19 cellular contexts compared by ENCODE assay signal in genomic region chrX:48904626-48905025, GRCh38. TPM values are rescaled to one million over a fixed set of nuclear protein-coding genes. Genes with fewer than 3 reads are reported as not detected.
DNase-seq lines count a peak whose midpoint lies in the region; ATAC-seq, FAIRE-seq and TF ChIP-seq lines count a peak whose summit lies in the region.
"Had no signal": no experiment of that assay in that cellular context is flagged by ENCODE, and none has a peak within 500 bp of the region (broad histone marks: within the 10 kb centered on the region; RNA-seq: fewer than 3 reads in every experiment).

No MANE protein-coding gene starts in this region.

- no peaks in the 10 kb centered on the region for H3K9me3 ChIP-seq in A549
- H3K9me3 ChIP-seq in Panc1 (ENCODE audit: control insufficient read depth, insufficient read depth, low read depth, low read length) = no peaks in the 10 kb centered on the region
- no peaks in the 10 kb centered on the region for H3K9me3 ChIP-seq in kidney (ENCODE audit: control insufficient read depth in 1 of 2, low read length in 2 of 2)
- H3K9me3 ChIP-seq: Caco-2, HAP-1 had no signal

- FAIRE-seq in A549 (lab: Jason Lieb, UNC) (no peak), kidney (lab: Jason Lieb, UNC) (no peak)
- FAIRE-seq: A204.1, D721Med, G401.6, GM12891, GM18507 had no signal

- H3K36me3 ChIP-seq in Panc1 (ENCODE audit: control insufficient read depth, insufficient read depth, low read length) (peaks cover 2% of the 10 kb centered on the region; the same call in 1 of the 2 replicates), kidney (ENCODE audit: control insufficient read depth in 1 of 2, insufficient read depth in 2 of 2, low read length in 2 of 2) (peaks cover 9 to 14% of the 10 kb centered on the region in 2 donors)

- intact Hi-C loops in Panc1 (cut with micrococcal nuclease; ENCODE audit: unreplicated experiment) = no loop called here
- intact Hi-C loops in kidney (cut with DNase I) = no loop called here

- WGBS in A549 (ENCODE audit: missing lambda C conversion rate) = 91% methylated on average over 14 of the region's 14 CpGs

- CTCF ChIA-PET in A549 (lab: Yijun Ruan, JAX) = interaction anchor here (0.6 to 2.0 kb wide), 2 partner anchors 13 to 41 kb away, joined by 3 to 10 read pairs; no protein-coding TSS in a partner anchor
- CTCF ChIA-PET in Panc1 (lab: Charles Lee) = no interaction called here

- in situ Hi-C loops in Panc1 (cut with HindIII; ENCODE audit: low pct_unique_long_range_greater_than_20kb, low sequenced_read_pairs) = no loop called here

- DNase-seq in A549 (ENCODE audit: low read depth in 1 of 2, low spot score in 1 of 2) = no peak
- DNase-seq in Panc1 (ENCODE audit: low read depth, low spot score) = no peak
- peak; percentile 63 for DNase-seq in kidney
- no peak for DNase-seq in NCI-H1436 treated with DMSO at 0.1 percent for 48 hours (lab: John Stamatoyannopoulos, UW)
- DNase-seq: AML-193; Caco-2; CD4-positive, alpha-beta T cell; GM23248; IMR-90; KBM-7 had no signal

- H3K27ac ChIP-seq in A549 (no peak overlapping the region), Panc1 (ENCODE audit: low read length) (no peak overlapping the region), kidney (ENCODE audit: low read depth in 2 of 2, low read length in 2 of 2) (no peak overlapping the region)
- H3K27ac ChIP-seq: C4-2B, GM23248, HL-60 had no signal

- no TSS peak for BruUV-seq in Panc1 (replicated peaks; lab: Mats Ljungman, UMichigan)

- TF ChIP-seq CTCF in A549 (IDR thresholded peaks at IDR 0.05) = no peak
- no peak for TF ChIP-seq CTCF in Panc1 (IDR thresholded peaks at IDR 0.05)
- TF ChIP-seq CTCF in kidney (IDR thresholded peaks at IDR 0.05; ENCODE audit: borderline replicate concordance, extremely low read depth, insufficient read depth) = no peak

- TF ChIP-seq RAD21 in A549 (conservative IDR thresholded peaks at IDR 0.05 in 1 of 2, IDR thresholded peaks at IDR 0.05 in 1 of 2) = no peak

- no peak for TF ChIP-seq EP300 in A549 (IDR thresholded peaks at IDR 0.05)

- H3K27me3 ChIP-seq in Panc1 (ENCODE audit: control insufficient read depth, insufficient read depth, low read length) = no peaks in the 10 kb centered on the region

- ATAC-seq in A549 (peak; percentile 38 to 44; a peak in 4 of 6 replicates), Panc1 (peak; percentile 29; the same call in 1 of the 2 replicates), HG03469 (IDR thresholded peaks at IDR 0.05; ENCODE audit: unreplicated experiment) (no peak)

- H3K4me3 ChIP-seq in A549 (no peak overlapping the region), Panc1 (ENCODE audit: low read depth in 2 of 2, low read length in 2 of 2) (no peak overlapping the region), kidney (ENCODE audit: low read length in 2 of 2) (no peak overlapping the region)
- H3K4me3 ChIP-seq: GM23248, HAP-1 had no signal

- TF ChIP-seq POLR2A in A549 (IDR thresholded peaks at IDR 0.05; ENCODE audit: low read length) = no peak

- H3K4me1 ChIP-seq in A549 (peaks cover under 1% of the 10 kb centered on the region; the same call in 2 of the 3 replicates), Panc1 (ENCODE audit: control insufficient read depth, insufficient read depth, low read length) (no peaks in the 10 kb centered on the region), kidney (ENCODE audit: control insufficient read depth in 1 of 2, insufficient read depth in 1 of 2, low read depth in 1 of 2, low read length in 2 of 2) (no peaks in the 10 kb centered on the region)
- H3K4me1 ChIP-seq: Caco-2, HAP-1 had no signal

- POLR2A ChIA-PET in A549 (lab: Yijun Ruan, JAX) = interaction anchor here (1.6 kb wide), 1 partner anchor 13 kb away, joined by 7 read pairs; no protein-coding TSS in a partner anchor
- POLR2A ChIA-PET in Panc1 (lab: Charles Lee) = interaction anchor here (0.6 kb wide), 1 partner anchor 162 kb away, joined by 9 read pairs; no protein-coding TSS in a partner anchor

- no peak overlapping the region for H3K9ac ChIP-seq in kidney (ENCODE audit: low read length in 2 of 2)
- H3K9ac ChIP-seq: GM23248 had no signal

- no peak overlapping the region for H3K4me2 ChIP-seq in A549

TF ChIP-seq in A549, 52 proteins besides CTCF, POLR2A, EP300 and RAD21 (continues in another document):
- TF ChIP-seq KDM5A (IDR thresholded peaks at IDR 0.05) (no peak), REST (IDR thresholded peaks at IDR 0.05) (no peak), NR3C1 (IDR thresholded peaks at IDR 0.05) (no peak), RFX5 (IDR thresholded peaks at IDR 0.05) (no peak), CBX2 (IDR thresholded peaks at IDR 0.05; ENCODE audit: borderline replicate concordance, low read depth) (no peak)

RNA-seq across cellular contexts. Expression of gene SLC35A2, which starts 6.8 kb away (rescaled TPM):
- polyA plus RNA-seq in A549 (2011; rRNA removed) (39.4 and 64.2 TPM in 2 replicates), A549 (2017; fragmentation: RNase III; extraction: RNeasy Plus Mini Kit Qiagen cat#74134 plus additional on column Dnase treatment) (42.3 to 50.2 TPM (median 49.0 TPM) in 3 replicates), kidney (ENCODE audit: insufficient read depth, low read depth, low replicate concordance) (29.3 TPM)
- 47.0 and 62.4 TPM in 2 replicates for polyA plus RNA-seq in A549 (2012; cell fraction: cytosol; rRNA removed)
- polyA plus RNA-seq in A549 (2012; cell fraction: nucleus; rRNA removed) = 71.5 and 82.6 TPM in 2 replicates
- polyA minus RNA-seq in A549 (2011; rRNA and poly(A)+ RNA removed) = 53.2 and 68.1 TPM in 2 replicates
- total RNA-seq in Panc1 (2021; ENCODE audit: unreplicated experiment) (72.4 TPM), kidney (34.2 TPM)
- 94.0 TPM for polyA plus RNA-seq in Panc1 (2012; ENCODE audit: insufficient read length)

RNA-seq across cellular contexts. Expression of gene PQBP1, which starts 6.9 kb away (rescaled TPM):
- polyA plus RNA-seq in A549 (2011; rRNA removed) = 119 and 125 TPM in 2 replicates
- polyA plus RNA-seq in A549 (2012; cell fraction: cytosol; rRNA removed) = 169 and 209 TPM in 2 replicates
- polyA plus RNA-seq in A549 (2012; cell fraction: nucleus; rRNA removed) = 204 and 214 TPM in 2 replicates
- polyA plus RNA-seq in A549 (2017; fragmentation: RNase III; extraction: RNeasy Plus Mini Kit Qiagen cat#74134 plus additional on column Dnase treatment) = 140 to 158 TPM (median 147 TPM) in 3 replicates
- polyA minus RNA-seq in A549 (2011; rRNA and poly(A)+ RNA removed) = 95.1 and 139 TPM in 2 replicates
- 136 TPM for total RNA-seq in Panc1 (2021; ENCODE audit: unreplicated experiment)
- 173 TPM for polyA plus RNA-seq in Panc1 (2012; ENCODE audit: insufficient read length)
- total RNA-seq in kidney = 61.3 TPM
- 93.4 TPM for polyA plus RNA-seq in kidney (ENCODE audit: insufficient read depth, low read depth, low replicate concordance)

RNA-seq across cellular contexts. Expression of gene TIMM17B, which starts 7.1 kb away (rescaled TPM):
- 68.9 and 71.8 TPM in 2 replicates for polyA plus RNA-seq in A549 (2011; rRNA removed)
- polyA plus RNA-seq in A549 (2012; cell fraction: cytosol; rRNA removed) = 176 and 203 TPM in 2 replicates
- polyA plus RNA-seq in A549 (2012; cell fraction: nucleus; rRNA removed) = 162 and 173 TPM in 2 replicates
- 71.9 to 76.9 TPM (median 73.3 TPM) in 3 replicates for polyA plus RNA-seq in A549 (2017; fragmentation: RNase III; extraction: RNeasy Plus Mini Kit Qiagen cat#74134 plus additional on column Dnase treatment)
- polyA minus RNA-seq in A549 (2011; rRNA and poly(A)+ RNA removed) = 51.2 and 55.1 TPM in 2 replicates
- total RNA-seq in Panc1 (2021; ENCODE audit: unreplicated experiment) = 92.1 TPM
- 95.5 TPM for polyA plus RNA-seq in Panc1 (2012; ENCODE audit: insufficient read length)
- total RNA-seq in kidney = 44.8 TPM
- 109 TPM for polyA plus RNA-seq in kidney (ENCODE audit: insufficient read depth, low read depth, low replicate concordance)

RNA-seq across cellular contexts. Expression of gene PIM2, which starts 14.2 kb away (rescaled TPM):
- 8.2 and 8.5 TPM in 2 replicates for polyA plus RNA-seq in A549 (2011; rRNA removed)
- polyA plus RNA-seq in A549 (2012; cell fraction: cytosol; rRNA removed) = 10.0 and 11.2 TPM in 2 replicates
- polyA plus RNA-seq in A549 (2012; cell fraction: nucleus; rRNA removed) = 18.2 and 21.9 TPM in 2 replicates
- 7.9 to 8.8 TPM (median 7.9 TPM) in 3 replicates for polyA plus RNA-seq in A549 (2017; fragmentation: RNase III; extraction: RNeasy Plus Mini Kit Qiagen cat#74134 plus additional on column Dnase treatment)
- polyA minus RNA-seq in A549 (2011; rRNA and poly(A)+ RNA removed) = 9.0 and 12.3 TPM in 2 replicates
- total RNA-seq in Panc1 (2021; ENCODE audit: unreplicated experiment) = 52.6 TPM
- polyA plus RNA-seq in Panc1 (2012; ENCODE audit: insufficient read length) = 28.1 TPM
- 29.6 TPM for total RNA-seq in kidney
- 8.7 TPM for polyA plus RNA-seq in kidney (ENCODE audit: insufficient read depth, low read depth, low replicate concordance)

RNA-seq across cellular contexts. Expression of gene OTUD5, which starts 52.8 kb away (rescaled TPM):
- 57.7 and 65.6 TPM in 2 replicates for polyA plus RNA-seq in A549 (2011; rRNA removed)
- polyA plus RNA-seq in A549 (2012; cell fraction: cytosol; rRNA removed) = 49.8 and 52.3 TPM in 2 replicates
- polyA plus RNA-seq in A549 (2012; cell fraction: nucleus; rRNA removed) = 94.0 and 113 TPM in 2 replicates
- 42.5 to 48.2 TPM (median 45.9 TPM) in 3 replicates for polyA plus RNA-seq in A549 (2017; fragmentation: RNase III; extraction: RNeasy Plus Mini Kit Qiagen cat#74134 plus additional on column Dnase treatment)
- 53.4 and 57.2 TPM in 2 replicates for polyA minus RNA-seq in A549 (2011; rRNA and poly(A)+ RNA removed)
- total RNA-seq in Panc1 (2021; ENCODE audit: unreplicated experiment) = 59.5 TPM
- 102 TPM for polyA plus RNA-seq in Panc1 (2012; ENCODE audit: insufficient read length)
- 56.2 TPM for total RNA-seq in kidney
- polyA plus RNA-seq in kidney (ENCODE audit: insufficient read depth, low read depth, low replicate concordance) = 40.2 TPM
